1 cellular context compared by ENCODE assay signal in genomic region chr1:24391882-24392603, GRCh38.
TF ChIP-seq lines count a peak whose summit lies in the region.

No MANE protein-coding gene starts in this region.

TF ChIP-seq in GM23338, 12 proteins besides CTCF, POLR2A, EP300 and RAD21 (continued from another document):
- TF ChIP-seq, protein P1, sequence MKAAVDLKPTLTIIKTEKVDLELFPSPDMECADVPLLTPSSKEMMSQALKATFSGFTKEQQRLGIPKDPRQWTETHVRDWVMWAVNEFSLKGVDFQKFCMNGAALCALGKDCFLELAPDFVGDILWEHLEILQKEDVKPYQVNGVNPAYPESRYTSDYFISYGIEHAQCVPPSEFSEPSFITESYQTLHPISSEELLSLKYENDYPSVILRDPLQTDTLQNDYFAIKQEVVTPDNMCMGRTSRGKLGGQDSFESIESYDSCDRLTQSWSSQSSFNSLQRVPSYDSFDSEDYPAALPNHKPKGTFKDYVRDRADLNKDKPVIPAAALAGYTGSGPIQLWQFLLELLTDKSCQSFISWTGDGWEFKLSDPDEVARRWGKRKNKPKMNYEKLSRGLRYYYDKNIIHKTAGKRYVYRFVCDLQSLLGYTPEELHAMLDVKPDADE (IDR thresholded peaks at IDR 0.05): no peak
- TF ChIP-seq STAT1 (IDR thresholded peaks at IDR 0.05; ENCODE audit: unreplicated experiment) (no peak), REST (IDR thresholded peaks at IDR 0.05; ENCODE audit: unreplicated experiment) (no peak), JUNB (IDR thresholded peaks at IDR 0.05; ENCODE audit: unreplicated experiment) (no peak), ZNF331 (CRISPR knock-in tag; IDR thresholded peaks at IDR 0.05; ENCODE audit: low read depth) (no peak)
